8 cellular contexts compared by ENCODE assay signal in genomic region chr7:11212080-11212711, GRCh38.
DNase-seq lines count a peak whose midpoint lies in the region; ATAC-seq and TF ChIP-seq lines count a peak whose summit lies in the region.

No MANE protein-coding gene starts in this region.

- 27 to 28% methylated on average over 4 of the region's 4 CpGs for WGBS in aorta, 2 donors

- H3K4me2 ChIP-seq in DOHH2 (ENCODE audit: low read length) = peak overlapping the region; percentile 69
- peak overlapping the region; percentile 60 for H3K4me2 ChIP-seq in osteoblast (ENCODE audit: insufficient read depth, low read length)

- DNase-seq in HL-60 (ENCODE audit: low read depth in 1 of 2, low spot score in 1 of 2) (peak; percentile 18 to 54), NCI-H82 treated with DMSO at 0.1 percent for 48 hours (lab: John Stamatoyannopoulos, UW; ENCODE audit: unreplicated experiment) (peak; percentile 62), foreskin keratinocyte (peak; percentile 13 to 36), osteoblast (ENCODE audit: insufficient read length, low spot score, missing footprints) (no peak), aorta (no peak)
- peak; percentile 8 for DNase-seq in activated T-cell treated with anti-CD3 and anti-CD28 coated beads, Interleukin-2, amount 50 U/mL, for 4 hours

- peaks cover 7% of the 10 kb centered on the region for H3K27me3 Mint-ChIP-seq in activated T-cell treated with anti-CD3 and anti-CD28 coated beads, Interleukin-2, amount 50 U/mL, for 4 hours (ENCODE audit: low read depth)

- H3F3A ChIP-seq in DOHH2 (ENCODE audit: control insufficient read depth, insufficient read depth) = peaks cover 11% of the 10 kb centered on the region

- ATAC-seq in GM21381 (IDR thresholded peaks at IDR 0.05; ENCODE audit: unreplicated experiment) = peak; percentile 94
- ATAC-seq in activated T-cell treated with anti-CD3 and anti-CD28 coated beads, Interleukin-2, amount 50 U/mL, for 4 hours = peak in 1 of 2 donors; percentile 35
- peak; percentile 84 for ATAC-seq in foreskin keratinocyte
- peak; percentile 85 for ATAC-seq in aorta (ENCODE audit: low FRiP score)

- no peaks in the 10 kb centered on the region for H3K79me2 ChIP-seq in DOHH2 (ENCODE audit: control insufficient read depth, low read length)
- no peaks in the 10 kb centered on the region for H3K79me2 ChIP-seq in osteoblast (ENCODE audit: insufficient read depth, low read length)

- no peaks in the 10 kb centered on the region for H3K36me3 ChIP-seq in DOHH2 (ENCODE audit: control insufficient read depth, low read length)
- H3K36me3 ChIP-seq in osteoblast (ENCODE audit: insufficient read depth, low read length) = no peaks in the 10 kb centered on the region
- H3K36me3 ChIP-seq in aorta (ENCODE audit: control insufficient read depth in 1 of 2, insufficient read depth in 2 of 2, low read length in 1 of 2) = no peaks in the 10 kb centered on the region

- H3K27ac ChIP-seq in DOHH2 (ENCODE audit: low read depth, low read length) (peak overlapping the region; percentile 55; the same call in 1 of the 2 replicates), HL-60 (replicated peaks) (no peak overlapping the region), foreskin keratinocyte (no peak overlapping the region), osteoblast (ENCODE audit: low read depth, low read length) (no peak overlapping the region), aorta (ENCODE audit: low read depth in 1 of 2, low read length in 2 of 2) (no peak overlapping the region)

- H2AFZ ChIP-seq in osteoblast (ENCODE audit: low read length) = peak overlapping the region; percentile 87

- no peaks in the 10 kb centered on the region for H3K9me2 ChIP-seq in DOHH2 (replicated peaks; ENCODE audit: control insufficient read depth, low read length)

- H4K20me1 ChIP-seq in DOHH2 (ENCODE audit: control insufficient read depth, insufficient read depth, low read depth, low read length) = no peaks in the 10 kb centered on the region
- no peaks in the 10 kb centered on the region for H4K20me1 ChIP-seq in osteoblast (ENCODE audit: insufficient read depth, low read length)

- H3K9me3 Mint-ChIP-seq in activated T-cell treated with anti-CD3 and anti-CD28 coated beads, Interleukin-2, amount 50 U/mL, for 4 hours = no peaks in the 10 kb centered on the region

- no peak overlapping the region for H3K4me3 Mint-ChIP-seq in activated T-cell treated with anti-CD3 and anti-CD28 coated beads, Interleukin-2, amount 50 U/mL, for 4 hours

- peak overlapping the region; percentile 29 for H3K4me3 ChIP-seq in DOHH2 (ENCODE audit: low read length)
- no peak overlapping the region for H3K4me3 ChIP-seq in HL-60 (replicated peaks; ENCODE audit: insufficient read depth, low read length)
- H3K4me3 ChIP-seq in osteoblast (ENCODE audit: insufficient read depth, low read length) = no peak overlapping the region
- H3K4me3 ChIP-seq in aorta (ENCODE audit: low read length in 2 of 2) = no peak overlapping the region

- H3K4me1 ChIP-seq in DOHH2 (ENCODE audit: control insufficient read depth, low read length) = peaks cover 39% of the 10 kb centered on the region
- no peaks in the 10 kb centered on the region for H3K4me1 ChIP-seq in foreskin keratinocyte
- peaks cover 2% of the 10 kb centered on the region for H3K4me1 ChIP-seq in osteoblast (ENCODE audit: insufficient read depth, low read length)
- H3K4me1 ChIP-seq in aorta (ENCODE audit: control insufficient read depth in 1 of 2, insufficient read depth in 2 of 2, low read length in 2 of 2) = no peaks in the 10 kb centered on the region

- TF ChIP-seq CTCF in DOHH2 (IDR thresholded peaks at IDR 0.05; ENCODE audit: low read depth, low read length, poor library complexity, severe bottlenecking) (peak; percentile 94), HL-60 (IDR thresholded peaks at IDR 0.05; ENCODE audit: insufficient read depth, low read length) (peak; percentile 67), foreskin keratinocyte (conservative IDR thresholded peaks at IDR 0.05) (peak; percentile 79), osteoblast (IDR thresholded peaks at IDR 0.05; ENCODE audit: extremely low read depth, low read depth, low read length) (peak; percentile 85)

- no peaks in the 10 kb centered on the region for H3K27me3 ChIP-seq in DOHH2 (ENCODE audit: control insufficient read depth, low read length)
- no peaks in the 10 kb centered on the region for H3K27me3 ChIP-seq in HL-60 (ENCODE audit: insufficient read depth, poor library complexity, severe bottlenecking)
- H3K27me3 ChIP-seq in foreskin keratinocyte = no peaks in the 10 kb centered on the region
- no peaks in the 10 kb centered on the region for H3K27me3 ChIP-seq in osteoblast (ENCODE audit: insufficient read depth, low read length)
- no peaks in the 10 kb centered on the region for H3K27me3 ChIP-seq in aorta (ENCODE audit: control insufficient read depth in 1 of 2, insufficient read depth in 2 of 2, low read length in 1 of 2)

- intact Hi-C loops in aorta (cut with DNase I) = no loop called here

- H3K9me3 ChIP-seq in DOHH2 (ENCODE audit: control insufficient read depth, insufficient read depth, low read length) (no peaks in the 10 kb centered on the region), osteoblast (ENCODE audit: low read depth, low read length) (no peaks in the 10 kb centered on the region), aorta (ENCODE audit: control insufficient read depth, low read length) (no peaks in the 10 kb centered on the region)

- no peaks in the 10 kb centered on the region for H3K4me1 Mint-ChIP-seq in activated T-cell treated with anti-CD3 and anti-CD28 coated beads, Interleukin-2, amount 50 U/mL, for 4 hours (ENCODE audit: low read depth)

- H3K36me3 Mint-ChIP-seq in activated T-cell treated with anti-CD3 and anti-CD28 coated beads, Interleukin-2, amount 50 U/mL, for 4 hours (ENCODE audit: insufficient read depth) = no peaks in the 10 kb centered on the region

Comparison
In these comparisons a context has a peak if more than half of its experiments do, and no peak if none do; other contexts are left out.
1. DNase-seq: peak in HL-60 (2 of 2), NCI-H82 treated with DMSO at 0.1 percent for 48 hours (single experiment), activated T-cell treated with anti-CD3 and anti-CD28 coated beads, Interleukin-2, amount 50 U/mL, for 4 hours (single experiment) and foreskin keratinocyte (2 of 2); none in osteoblast (single experiment) and aorta (0 of 2).
2. Peak in every context shown above with its lines, with median percentiles within 50 percentile points of each other: CTCF ChIP-seq.